In genomic region chr9:70080481-70081119, GRCh38 we compare ENCODE assay signal across 9 cellular contexts. TPM values are rescaled to one million over a fixed set of nuclear protein-coding genes. Genes with fewer than 3 reads are reported as not detected.
DNase-seq lines count a peak whose midpoint lies in the region; ATAC-seq and TF ChIP-seq lines count a peak whose summit lies in the region.
"Had no signal": no experiment of that assay in that cellular context is flagged by ENCODE, and none has a peak within 500 bp of the region (broad histone marks: within the 10 kb centered on the region; RNA-seq: fewer than 3 reads in every experiment).

No MANE protein-coding gene starts in this region.

- 17% methylated on average over 4 of the region's 5 CpGs for WGBS in mesenchymal stem cell

- H3K4me3 ChIP-seq in brain microvascular endothelial cell (ENCODE audit: low read depth, low read length) (no peak overlapping the region), mesenchymal stem cell (ENCODE audit: insufficient read depth in 1 of 2, low read depth in 1 of 2, low read length in 2 of 2) (no peak overlapping the region)

- no peak overlapping the region for H4K91ac ChIP-seq in mesenchymal stem cell (ENCODE audit: low read length)

- ATAC-seq in GM19395 (IDR thresholded peaks at IDR 0.05; ENCODE audit: unreplicated experiment) (no peak), HG03565 (IDR thresholded peaks at IDR 0.05; ENCODE audit: unreplicated experiment) (no peak)

- H3K79me1 ChIP-seq in mesenchymal stem cell (replicated peaks; ENCODE audit: low read length, poor library complexity, severe bottlenecking) = peaks cover 24% of the 10 kb centered on the region

- intact Hi-C loops in posterior cingulate gyrus (cut with DNase I) = no loop called here

- H3K9me3 ChIP-seq in mesenchymal stem cell (ENCODE audit: control insufficient read depth, low read length) = no peaks in the 10 kb centered on the region
- H3K9me3 ChIP-seq: Caco-2 had no signal

- no peak overlapping the region for H3K4ac ChIP-seq in mesenchymal stem cell (ENCODE audit: low read depth in 1 of 2, low read length in 2 of 2)

- H3K27ac ChIP-seq in brain microvascular endothelial cell (no peak overlapping the region), mesenchymal stem cell (ENCODE audit: low read length, poor library complexity, severe bottlenecking) (no peak overlapping the region)

- no peak overlapping the region for H4K8ac ChIP-seq in mesenchymal stem cell (ENCODE audit: low read length)

- H3K14ac ChIP-seq in mesenchymal stem cell (ENCODE audit: low read length in 2 of 2) = no peak overlapping the region

- no peak overlapping the region for H2AFZ ChIP-seq in mesenchymal stem cell (ENCODE audit: low read depth, low read length)

- H3K23ac ChIP-seq in mesenchymal stem cell (ENCODE audit: low read length in 2 of 2) = no peak overlapping the region

- H3K36me3 ChIP-seq in brain microvascular endothelial cell (replicated peaks) (no peaks in the 10 kb centered on the region), mesenchymal stem cell (ENCODE audit: control insufficient read depth in 1 of 2, insufficient read depth in 2 of 2, low read depth in 1 of 2, low read length in 2 of 2) (peaks cover 0 to 15% of the 10 kb centered on the region in 2 experiments)

- H3K4me2 ChIP-seq in mesenchymal stem cell (ENCODE audit: low read length, poor library complexity, severe bottlenecking) = no peak overlapping the region

- no peak overlapping the region for H2AK5ac ChIP-seq in mesenchymal stem cell (ENCODE audit: low read length, severe bottlenecking)

- DNase-seq in AG09319 (ENCODE audit: extremely low read depth, low read depth) (peak; percentile 45), NCI-H1092 (lab: John Stamatoyannopoulos, UW) (peak; percentile 72), brain microvascular endothelial cell (peak; percentile 71), mesenchymal stem cell (peak; percentile 93), GM13976 (ENCODE audit: low spot score) (no peak), posterior cingulate gyrus (no peak)
- DNase-seq: Caco-2 had no signal

- H3K18ac ChIP-seq in mesenchymal stem cell (ENCODE audit: low read depth in 1 of 2, low read length in 2 of 2) = no peak overlapping the region

- H2BK120ac ChIP-seq in mesenchymal stem cell (ENCODE audit: low read depth, low read length) = no peak overlapping the region

- TF ChIP-seq CTCF in AG09319 (IDR thresholded peaks at IDR 0.05; ENCODE audit: low read depth, low read length) (no peak), brain microvascular endothelial cell (IDR thresholded peaks at IDR 0.05; ENCODE audit: low read depth, low read length, missing control alignments) (no peak), GM13976 (IDR thresholded peaks at IDR 0.05; ENCODE audit: borderline replicate concordance, control extremely low read depth, extremely low read depth, insufficient read depth, missing control alignments) (no peak)

- in situ Hi-C loops in brain microvascular endothelial cell (cut with HindIII; ENCODE audit: low pct_ligation_motif_present, low sequenced_read_pairs) = no loop called here
- in situ Hi-C loops in GM13976 (cut with MboI; ENCODE audit: low sequenced_read_pairs, unreplicated experiment) = no loop called here

- no peak overlapping the region for H2BK5ac ChIP-seq in mesenchymal stem cell (ENCODE audit: low read depth, low read length, poor library complexity, severe bottlenecking)

- no peaks in the 10 kb centered on the region for H3K27me3 ChIP-seq in brain microvascular endothelial cell (replicated peaks)
- H3K27me3 ChIP-seq in mesenchymal stem cell (ENCODE audit: control insufficient read depth in 1 of 2, insufficient read depth in 1 of 2, low read length in 2 of 2) = no peaks in the 10 kb centered on the region

- H2BK12ac ChIP-seq in mesenchymal stem cell (ENCODE audit: low read length in 2 of 2) = no peak overlapping the region

- no peaks in the 10 kb centered on the region for H3K4me1 ChIP-seq in mesenchymal stem cell (ENCODE audit: control insufficient read depth, insufficient read depth, low read depth, low read length)
- H3K4me1 ChIP-seq: Caco-2 had no signal

- peak overlapping the region; percentile 83 for H3K9ac ChIP-seq in mesenchymal stem cell (ENCODE audit: low read length)

- no peak overlapping the region for H2BK15ac ChIP-seq in mesenchymal stem cell (ENCODE audit: low read depth, poor library complexity, severe bottlenecking)

RNA-seq across cellular contexts. Expression of gene MAMDC2, which starts 37.0 kb away (rescaled TPM):
- polyA plus RNA-seq in mesenchymal stem cell (2013, experiment 1 of 2) = 3.3 TPM
- polyA plus RNA-seq in mesenchymal stem cell (2013, experiment 2 of 2) = 3.3 TPM

Comparison
In these comparisons a context has a peak if more than half of its experiments do, and no peak if none do; other contexts are left out.
1. DNase-seq: peak in AG09319 (single experiment), NCI-H1092 (single experiment), brain microvascular endothelial cell (single experiment) and mesenchymal stem cell (single experiment); none in GM13976 (single experiment) and posterior cingulate gyrus (0 of 10).